Comparison of ENCODE assay signal across 8 cellular contexts in genomic region chr15:90062023-90062728, GRCh38. TPM values are rescaled to one million over a fixed set of nuclear protein-coding genes. Genes with fewer than 3 reads are reported as not detected.
DNase-seq lines count a peak whose midpoint lies in the region; ATAC-seq and TF ChIP-seq lines count a peak whose summit lies in the region.

No MANE protein-coding gene starts in this region.

- H3K27me3 ChIP-seq in thyroid gland (no peaks in the 10 kb centered on the region), osteoblast (ENCODE audit: insufficient read depth, low read length) (no peaks in the 10 kb centered on the region)

- peak overlapping the region; percentile 77 for H3K27ac ChIP-seq in caudate nucleus (ENCODE audit: low read depth, low read length)
- peak overlapping the region; percentile 66 for H3K27ac ChIP-seq in mesodermal cell (ENCODE audit: low read depth, low read length, severe bottlenecking)
- peak overlapping the region; percentile 90 to 99 (median 96) for H3K27ac ChIP-seq in thyroid gland
- H3K27ac ChIP-seq in osteoblast (ENCODE audit: low read depth, low read length) = no peak overlapping the region

- no peak for TF ChIP-seq POLR2A in NB4 (IDR thresholded peaks at IDR 0.05; ENCODE audit: extremely low read depth, insufficient read length)
- no peak for TF ChIP-seq POLR2A in thyroid gland (IDR thresholded peaks at IDR 0.05)

- H3K79me2 ChIP-seq in osteoblast (ENCODE audit: insufficient read depth, low read length) = peaks cover 17% of the 10 kb centered on the region

- ATAC-seq in GM18517 (IDR thresholded peaks at IDR 0.05; ENCODE audit: unreplicated experiment) (no peak), HG03571 (IDR thresholded peaks at IDR 0.05; ENCODE audit: unreplicated experiment) (no peak)

- H3K36me3 ChIP-seq in mesodermal cell (ENCODE audit: control insufficient read depth, insufficient read depth, low read length) = peaks cover 3% of the 10 kb centered on the region
- H3K36me3 ChIP-seq in thyroid gland = no peaks in the 10 kb centered on the region
- no peaks in the 10 kb centered on the region for H3K36me3 ChIP-seq in osteoblast (ENCODE audit: insufficient read depth, low read length)

- H3K9me3 ChIP-seq in mesodermal cell (ENCODE audit: control insufficient read depth, low read length) = no peaks in the 10 kb centered on the region
- no peaks in the 10 kb centered on the region for H3K9me3 ChIP-seq in thyroid gland
- no peaks in the 10 kb centered on the region for H3K9me3 ChIP-seq in osteoblast (ENCODE audit: low read depth, low read length)

- TF ChIP-seq CTCF in NB4 (IDR thresholded peaks at IDR 0.05; ENCODE audit: low read depth, low read length) (no peak), thyroid gland (IDR thresholded peaks at IDR 0.05) (no peak), osteoblast (IDR thresholded peaks at IDR 0.05; ENCODE audit: extremely low read depth, low read depth, low read length) (no peak)

- H4K20me1 ChIP-seq in osteoblast (ENCODE audit: insufficient read depth, low read length) = peaks cover 10% of the 10 kb centered on the region

- peak; percentile 60 for DNase-seq in NB4 (ENCODE audit: low read depth)
- DNase-seq in T follicular helper cell (ENCODE audit: low read depth) = peak; percentile 54
- DNase-seq in caudate nucleus (lab: John Stamatoyannopoulos, UW) = peak in 6 of 61 donors; percentile 11 to 42 (median 22)
- peak; percentile 84 to 85 for DNase-seq in thyroid gland
- no peak for DNase-seq in osteoblast (ENCODE audit: insufficient read length, low spot score, missing footprints)

- intact Hi-C loops in thyroid gland (cut with DNase I) = loop anchor here (10.0 kb wide), 1 partner anchor 57 kb away; the partner anchor contains the start of gene ZNF710

- no peak overlapping the region for H3K4me2 ChIP-seq in osteoblast (ENCODE audit: insufficient read depth, low read length)

- WGBS in mesodermal cell (ENCODE audit: insufficient coverage in 2 of 2), 2 experiments = 47 to 51% methylated on average over 11 to 12 of the region's 13 CpGs
- WGBS in thyroid gland, 2 donors = 30 to 31% methylated on average over 12 to 13 of the region's 13 CpGs

- no peak overlapping the region for H2AFZ ChIP-seq in osteoblast (ENCODE audit: low read length)

- no peak overlapping the region for H3K4me3 ChIP-seq in NB4 (ENCODE audit: low read depth, low read length)
- no peak overlapping the region for H3K4me3 ChIP-seq in mesodermal cell (ENCODE audit: extremely low read depth, insufficient read depth, low read length, poor library complexity, severe bottlenecking)
- no peak overlapping the region for H3K4me3 ChIP-seq in thyroid gland (replicated peaks in 1 of 3)
- no peak overlapping the region for H3K4me3 ChIP-seq in osteoblast (ENCODE audit: insufficient read depth, low read length)

- H3K4me1 ChIP-seq in mesodermal cell (ENCODE audit: control insufficient read depth, insufficient read depth, low read length, poor library complexity, severe bottlenecking) = peaks cover 62% of the 10 kb centered on the region
- H3K4me1 ChIP-seq in thyroid gland = peaks cover 27 to 63% of the 10 kb centered on the region in 2 donors
- H3K4me1 ChIP-seq in osteoblast (ENCODE audit: insufficient read depth, low read length) = no peaks in the 10 kb centered on the region

RNA-seq across cellular contexts. Expression of gene IDH2, which starts 40.1 kb away (rescaled TPM):
- polyA plus RNA-seq in mesodermal cell (2013, experiment 1 of 2) = 155 TPM
- 140 TPM for polyA plus RNA-seq in mesodermal cell (2013, experiment 2 of 2)
- total RNA-seq in thyroid gland (10 to 100 TPM; 29.4 to 49.6 (median 33.5) TPM), osteoblast (51.0 and 61.6 TPM in 2 replicates)
